In the genomic region with DNA sequence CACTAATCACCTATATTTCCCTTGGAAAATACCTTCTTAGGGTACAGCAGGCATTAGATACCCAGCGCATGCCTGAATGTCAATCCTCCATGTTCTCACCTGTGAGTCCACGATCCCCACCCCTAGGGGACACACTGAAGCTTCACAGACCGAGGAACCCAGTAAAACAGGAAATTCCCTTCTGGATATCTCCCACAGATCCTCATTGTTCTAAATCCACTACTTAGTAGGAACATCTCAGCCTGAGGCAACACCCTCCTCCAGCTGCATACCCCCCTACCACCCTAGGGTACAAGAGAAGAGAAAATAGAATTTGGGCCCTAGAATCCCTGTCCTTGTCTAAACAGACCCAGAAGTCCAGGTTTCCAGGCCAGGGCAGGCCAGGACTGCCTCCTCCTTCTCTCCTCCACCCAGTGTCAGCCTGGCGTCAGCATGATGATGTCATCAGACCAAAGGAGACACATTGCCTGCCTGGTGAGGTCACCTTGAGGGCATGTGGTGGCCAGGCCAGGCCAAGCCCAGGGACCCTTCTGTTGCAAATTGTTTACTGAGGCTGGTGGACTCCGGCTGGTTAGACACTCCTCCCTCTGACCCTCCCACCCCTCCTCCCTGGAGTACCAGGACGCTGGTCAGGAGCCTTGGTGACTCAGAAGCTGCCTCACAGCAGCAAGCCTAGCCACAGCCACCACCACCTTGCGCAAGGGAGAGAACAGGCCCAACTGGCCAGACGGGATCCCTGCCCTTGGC, we compare ENCODE assay signal across 8 cellular contexts. TPM values are rescaled to one million over a fixed set of nuclear protein-coding genes. Genes with fewer than 3 reads are reported as not detected.
DNase-seq lines count a peak whose midpoint lies in the region; ATAC-seq and TF ChIP-seq lines count a peak whose summit lies in the region.

No MANE protein-coding gene starts in this region.

- TF ChIP-seq CTCF in RWPE1 (conservative IDR thresholded peaks at IDR 0.05; ENCODE audit: low read depth) (no peak), retinal pigment epithelial cell (conservative IDR thresholded peaks at IDR 0.05; ENCODE audit: low read depth, low read length) (no peak)

- no peaks in the 10 kb centered on the region for H3K9me3 Mint-ChIP-seq in CD8-positive, alpha-beta memory T cell

- peak overlapping the region in 2 of 8 donors; percentile 8 to 58 for H3K27ac Mint-ChIP-seq in CD8-positive, alpha-beta memory T cell

- H3K4me1 ChIP-seq in CD8-positive, alpha-beta memory T cell (ENCODE audit: insufficient read depth, low read length): no peaks in the 10 kb centered on the region

- H3K27ac ChIP-seq in RWPE1: peak overlapping the region; percentile 80
- no peak overlapping the region for H3K27ac ChIP-seq in CD8-positive, alpha-beta memory T cell (ENCODE audit: low read depth, low read length)

- POLR2A ChIA-PET in RWPE1 (lab: Yijun Ruan, JAX; ENCODE audit: low non-redundant PET): interaction anchor here (0.5 kb wide), 1 partner anchor 39 kb away, joined by 5 read pairs; no protein-coding TSS in a partner anchor
- POLR2A ChIA-PET in CD8-positive, alpha-beta memory T cell (lab: Charles Lee): no interaction called here

- H3K36me3 Mint-ChIP-seq in CD8-positive, alpha-beta memory T cell: no peaks in the 10 kb centered on the region

- no peaks in the 10 kb centered on the region for H3K4me1 Mint-ChIP-seq in CD8-positive, alpha-beta memory T cell

- H3K4me3 ChIP-seq in retinal pigment epithelial cell (ENCODE audit: low read length): no peak overlapping the region
- no peak overlapping the region for H3K4me3 ChIP-seq in CD8-positive, alpha-beta memory T cell (ENCODE audit: low read length)

- no peak overlapping the region for H3K4me3 Mint-ChIP-seq in CD8-positive, alpha-beta memory T cell

- H3K9me3 ChIP-seq in CD8-positive, alpha-beta memory T cell (ENCODE audit: low read length): no peaks in the 10 kb centered on the region

- H3K27me3 Mint-ChIP-seq in CD8-positive, alpha-beta memory T cell: peaks cover 0 to 3% of the 10 kb centered on the region in 2 donors

- DNase-seq in H4 (ENCODE audit: low spot score): peak; percentile 91
- peak; percentile 89 for DNase-seq in RWPE1 (ENCODE audit: low spot score)
- DNase-seq in fibroblast of the conjunctiva (ENCODE audit: low read depth): peak; percentile 57
- peak; percentile 90 for DNase-seq in retinal pigment epithelial cell (ENCODE audit: low read depth)
- DNase-seq in CD8-positive, alpha-beta memory T cell: no peak
- DNase-seq in retina: no peak

- ATAC-seq in GM21529 (IDR thresholded peaks at IDR 0.05; ENCODE audit: unreplicated experiment) (no peak), GM18873 (IDR thresholded peaks at IDR 0.05; ENCODE audit: low FRiP score, unreplicated experiment) (no peak)

- H3K27me3 ChIP-seq in CD8-positive, alpha-beta memory T cell (ENCODE audit: insufficient read depth, low read length, poor library complexity, severe bottlenecking): no peaks in the 10 kb centered on the region

- H3K36me3 ChIP-seq in CD8-positive, alpha-beta memory T cell (ENCODE audit: insufficient read depth, low read length): no peaks in the 10 kb centered on the region

- CTCF ChIA-PET in RWPE1 (lab: Yijun Ruan, JAX): interaction anchor here (1.5 to 1.8 kb wide), 3 partner anchors 12 to 15 kb away, joined by 3 to 5 read pairs (median 4); a partner anchor contains a TSS
- CTCF ChIA-PET in CD8-positive, alpha-beta memory T cell (lab: Charles Lee): no interaction called here

RNA-seq across cellular contexts. Expression of a gene that starts 6.2 kb away (rescaled TPM):
- total RNA-seq in H4 (2014; rRNA removed; shearing (Covaris generic)): 0.14 TPM in 1 of 2 replicates, not detected in the other
- total RNA-seq in CD8-positive, alpha-beta memory T cell: under 1 TPM; 0.09 TPM
- not detected for polyA plus RNA-seq in CD8-positive, alpha-beta memory T cell

RNA-seq across cellular contexts. Expression of a gene that starts 13.5 kb away (rescaled TPM):
- total RNA-seq in H4 (2014; rRNA removed; shearing (Covaris generic)): 0.02 TPM in 1 of 2 replicates, not detected in the other
- 100 to 1,000 TPM; 147 to 149 TPM for total RNA-seq in CD8-positive, alpha-beta memory T cell
- 213 TPM for polyA plus RNA-seq in CD8-positive, alpha-beta memory T cell

RNA-seq across cellular contexts. Expression of a gene that starts 15.0 kb away (rescaled TPM):
- not detected in 2 replicates for total RNA-seq in H4 (2014; rRNA removed; shearing (Covaris generic))
- under 1 TPM; 0.42 to 0.49 TPM for total RNA-seq in CD8-positive, alpha-beta memory T cell
- polyA plus RNA-seq in CD8-positive, alpha-beta memory T cell: not detected

RNA-seq across cellular contexts. Expression of a gene that starts 34.7 kb away (rescaled TPM):
- total RNA-seq in H4 (2014; rRNA removed; shearing (Covaris generic)): 85.6 and 94.8 TPM in 2 replicates
- total RNA-seq in CD8-positive, alpha-beta memory T cell: 100 to 1,000 TPM; 133 to 142 TPM
- polyA plus RNA-seq in CD8-positive, alpha-beta memory T cell: 96.4 TPM

RNA-seq across cellular contexts. Expression of a gene that starts 34.7 kb away (rescaled TPM):
- total RNA-seq in H4 (2014; rRNA removed; shearing (Covaris generic)): 34.9 and 36.6 TPM in 2 replicates
- 10 to 100 TPM; 33.9 to 36.3 TPM for total RNA-seq in CD8-positive, alpha-beta memory T cell
- 16.7 TPM for polyA plus RNA-seq in CD8-positive, alpha-beta memory T cell

Comparison
In these comparisons a context has a peak if more than half of its experiments do, and no peak if none do; other contexts are left out.
1. DNase-seq: peak in H4 (single experiment), RWPE1 (single experiment), fibroblast of the conjunctiva (single experiment) and retinal pigment epithelial cell (single experiment); none in CD8-positive, alpha-beta memory T cell (0 of 5) and retina (single experiment).
2. RNA of a gene that starts 13.5 kb away (total RNA-seq): 147 to 149 TPM in CD8-positive, alpha-beta memory T cell; 0.02 TPM in H4; every median in the first group is over 100 times any median in the second.